Comparison of ENCODE assay signal across 15 cellular contexts in the genomic region with DNA sequence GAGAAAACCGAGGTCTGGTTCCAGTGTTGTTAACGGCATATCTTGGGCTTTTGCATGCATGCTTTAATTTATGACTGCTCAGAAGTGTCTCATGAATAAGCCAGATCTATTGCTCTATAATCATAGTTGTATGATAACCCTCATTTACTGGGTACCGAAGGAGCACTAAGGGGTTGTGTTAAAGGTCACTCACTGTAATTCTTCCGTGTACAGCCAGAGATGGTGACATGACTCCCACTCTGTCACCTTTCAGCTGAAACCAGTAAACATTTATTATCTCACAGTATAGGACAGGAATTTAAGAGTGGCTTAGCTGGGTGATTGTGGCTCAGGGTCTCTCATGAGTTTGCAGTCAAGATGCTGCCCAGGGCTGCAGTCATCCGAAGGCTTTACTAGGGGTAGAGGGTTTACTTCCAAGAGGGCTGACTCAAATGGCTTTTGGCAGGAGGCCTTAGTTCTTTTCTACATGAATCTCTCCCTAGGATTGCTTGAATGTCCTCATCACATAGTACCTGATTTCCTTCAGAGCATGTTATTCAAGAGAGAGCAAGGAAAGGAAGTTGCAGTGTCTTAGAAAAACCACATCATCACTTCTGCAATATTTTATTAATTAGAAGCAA.
A peak's percentile ranks its signal among the peaks of the same experiment; 100 is the strongest.
DNase-seq lines count a peak whose midpoint lies in the region; ATAC-seq and TF ChIP-seq lines count a peak whose summit lies in the region.
"Had no signal": no experiment of that assay in that cellular context is flagged by ENCODE, and none has a peak within 500 bp of the region (broad histone marks: within the 10 kb centered on the region; RNA-seq: fewer than 3 reads in every experiment).

No MANE protein-coding gene starts in this region.

- H3K36me3 ChIP-seq in upper lobe of right lung, result no peaks in the 10 kb centered on the region
- H3K36me3 ChIP-seq: BLaER1 had no signal

- H3K9me3 ChIP-seq in upper lobe of right lung, result no peaks in the 10 kb centered on the region

- no peaks in the 10 kb centered on the region for H3K27me3 ChIP-seq in upper lobe of right lung
- H3K27me3 ChIP-seq: BLaER1 had no signal

- no peak overlapping the region for H3K4me3 ChIP-seq in upper lobe of right lung
- H3K4me3 ChIP-seq: BLaER1 had no signal

- no peak for TF ChIP-seq CTCF in upper lobe of right lung (IDR thresholded peaks at IDR 0.05)

- DNase-seq in AG08395 (ENCODE audit: low spot score) (peak; percentile 7), ELF-1 (ENCODE audit: low read depth, low spot score) (peak; percentile 12), astrocyte of the hippocampus (ENCODE audit: low read depth, low spot score) (peak; percentile 3), kidney tubule cell (ENCODE audit: low spot score) (peak; percentile 17), NCI-H1417 treated with DMSO at 0.1 percent for 48 hours (lab: John Stamatoyannopoulos, UW) (no peak), COLO668 (lab: John Stamatoyannopoulos, UW; ENCODE audit: unreplicated experiment) (no peak), upper lobe of right lung (no peak)
- DNase-seq: ACHN, MM.1S, NCI-H1105 treated with DMSO at 0.1 percent for 48 hours, NCI-H187, NCI-H446, NCI-H69, SIG-M5 had no signal

- H3K4me1 ChIP-seq in upper lobe of right lung, result peaks cover 3% of the 10 kb centered on the region
- H3K4me1 ChIP-seq: BLaER1 had no signal

- no peak overlapping the region for H3K27ac ChIP-seq in upper lobe of right lung
- H3K27ac ChIP-seq: BLaER1 had no signal

- ATAC-seq in upper lobe of right lung, result no peak

- intact Hi-C loops in upper lobe of right lung (cut with DNase I), result no loop called here

Comparison
In these comparisons a context has a peak if more than half of its experiments do, and no peak if none do; other contexts are left out.
1. DNase-seq: peak in AG08395 (single experiment), ELF-1 (single experiment), astrocyte of the hippocampus (single experiment) and kidney tubule cell (single experiment); none in NCI-H1417 treated with DMSO at 0.1 percent for 48 hours (single experiment), COLO668 (single experiment) and upper lobe of right lung (single experiment).